8 cellular contexts compared by ENCODE assay signal in genomic region chr3:18445421-18446066, GRCh38. TPM values are rescaled to one million over a fixed set of nuclear protein-coding genes. Genes with fewer than 3 reads are reported as not detected.
DNase-seq lines count a peak whose midpoint lies in the region; ATAC-seq and TF ChIP-seq lines count a peak whose summit lies in the region.

No MANE protein-coding gene starts in this region.

- intact Hi-C loops in PC-9 (cut with micrococcal nuclease; ENCODE audit: unreplicated experiment) = loop anchor here (2.0 kb wide), 1 partner anchor 313 kb away; no protein-coding TSS in a partner anchor

- peak overlapping the region; percentile 87 to 97 (median 95) for H3K4me3 Mint-ChIP-seq in CD8-positive, alpha-beta memory T cell
- peak overlapping the region; percentile 90 for H3K4me3 Mint-ChIP-seq in GM23338

- no peaks in the 10 kb centered on the region for H3K27me3 ChIP-seq in CD8-positive, alpha-beta memory T cell (ENCODE audit: insufficient read depth, low read length, poor library complexity, severe bottlenecking)
- peaks cover 29% of the 10 kb centered on the region for H3K27me3 ChIP-seq in GM23338 (ENCODE audit: insufficient read depth)
- no peaks in the 10 kb centered on the region for H3K27me3 ChIP-seq in PC-9 (ENCODE audit: insufficient read depth, low read depth)

- peak; percentile 55 to 95 (median 89) for DNase-seq in CD8-positive, alpha-beta memory T cell
- DNase-seq in GM23338 (ENCODE audit: low spot score) (peak; percentile 45), PC-9 (no peak), activated gamma-delta T cell treated with Interleukin-2 at 50 U/mL for 16 hours (peak; percentile 85), glomerular visceral epithelial cell (ENCODE audit: extremely low spot score) (no peak)
- DNase-seq in stimulated activated CD4-positive, alpha-beta T cell treated with anti-CD3 and anti-CD28 coated beads, Interleukin-15, amount 100 ng/mL, for 48 hours (ENCODE audit: low read depth in 2 of 2) = peak; percentile 71 to 73

- H3K79me2 ChIP-seq in GM23338 (replicated peaks; ENCODE audit: insufficient read depth) (peaks cover 48% of the 10 kb centered on the region), PC-9 (ENCODE audit: low read depth) (no peaks in the 10 kb centered on the region)

- peak overlapping the region; percentile 75 for H3K4me3 ChIP-seq in CD8-positive, alpha-beta memory T cell (ENCODE audit: low read length)
- H3K4me3 ChIP-seq in GM23338 = peak overlapping the region; percentile 75
- H3K4me3 ChIP-seq in PC-9 = peak overlapping the region; percentile 58
- H3K4me3 ChIP-seq in iPS-18c (ENCODE audit: insufficient read depth, low read depth, low read length) = peak overlapping the region; percentile 69

- H3K9me3 Mint-ChIP-seq in CD8-positive, alpha-beta memory T cell = peaks cover 11 to 19% (median 16%) of the 10 kb centered on the region in 5 donors
- H3K9me3 Mint-ChIP-seq in GM23338 = peaks cover 10% of the 10 kb centered on the region

- H3K4me2 ChIP-seq in GM23338 (peak overlapping the region; percentile 55), PC-9 (peak overlapping the region; percentile 82)

- H3K4me1 ChIP-seq in CD8-positive, alpha-beta memory T cell (ENCODE audit: insufficient read depth, low read length) = peaks cover 20% of the 10 kb centered on the region
- peaks cover 20% of the 10 kb centered on the region for H3K4me1 ChIP-seq in GM23338 (ENCODE audit: insufficient read depth)
- peaks cover 20% of the 10 kb centered on the region for H3K4me1 ChIP-seq in PC-9 (replicated peaks; ENCODE audit: insufficient read depth)

- H3K36me3 Mint-ChIP-seq in CD8-positive, alpha-beta memory T cell = peaks cover 2 to 38% (median 21%) of the 10 kb centered on the region in 3 donors
- peaks cover 26% of the 10 kb centered on the region for H3K36me3 Mint-ChIP-seq in GM23338 (ENCODE audit: low read depth)

- no peaks in the 10 kb centered on the region for H3K36me3 ChIP-seq in CD8-positive, alpha-beta memory T cell (ENCODE audit: insufficient read depth, low read length)
- H3K36me3 ChIP-seq in GM23338 (ENCODE audit: insufficient read depth) = no peaks in the 10 kb centered on the region
- no peaks in the 10 kb centered on the region for H3K36me3 ChIP-seq in PC-9 (ENCODE audit: low read depth)

- H3K9me3 ChIP-seq in CD8-positive, alpha-beta memory T cell (ENCODE audit: low read length) = peaks cover 7% of the 10 kb centered on the region
- no peaks in the 10 kb centered on the region for H3K9me3 ChIP-seq in PC-9 (ENCODE audit: insufficient read depth, low read depth)
- H3K9me3 ChIP-seq in iPS-18c (ENCODE audit: control insufficient read depth, insufficient read depth, low read length) = no peaks in the 10 kb centered on the region

- peaks cover 4% of the 10 kb centered on the region; the same call in 1 of the 2 replicates for H3F3A ChIP-seq in GM23338 (replicated peaks; ENCODE audit: low read depth)
- no peaks in the 10 kb centered on the region for H3F3A ChIP-seq in PC-9 (ENCODE audit: insufficient read depth, low read depth)

- TSS peak; percentile 45 for BruUV-seq in PC-9 (replicated peaks; lab: Mats Ljungman, UMichigan)

- CTCF ChIA-PET in CD8-positive, alpha-beta memory T cell (lab: Charles Lee) = interaction anchor here (0.6 to 2.3 kb wide), 8 partner anchors 9 to 344 kb away, joined by 3 to 8 read pairs (median 4); no protein-coding TSS in a partner anchor
- CTCF ChIA-PET in PC-9 (lab: Charles Lee) = no interaction called here

- POLR2A ChIA-PET in CD8-positive, alpha-beta memory T cell (lab: Charles Lee) = interaction anchor here (0.6 to 1.4 kb wide), 7 partner anchors 10 to 312 kb away, joined by 3 to 14 read pairs (median 4); partner anchors contain the start of gene SATB1
- POLR2A ChIA-PET in PC-9 (lab: Charles Lee; ENCODE audit: unreplicated experiment) = no interaction called here

- TF ChIP-seq CTCF in GM23338 (conservative IDR thresholded peaks at IDR 0.05; ENCODE audit: low read depth in 2 of 2) (no peak), PC-9 (conservative IDR thresholded peaks at IDR 0.05) (no peak; the same call in 1 of the 2 replicates)

- peak overlapping the region; percentile 82 to 99 (median 94) for H3K27ac Mint-ChIP-seq in CD8-positive, alpha-beta memory T cell
- peak overlapping the region; percentile 87 for H3K27ac Mint-ChIP-seq in GM23338

- H2AFZ ChIP-seq in GM23338 (peak overlapping the region; percentile 90), PC-9 (peak overlapping the region; percentile 74; the same call in 1 of the 2 replicates)

- H3K4me1 Mint-ChIP-seq in CD8-positive, alpha-beta memory T cell = peaks cover 37 to 53% (median 51%) of the 10 kb centered on the region in 3 donors
- H3K4me1 Mint-ChIP-seq in GM23338 = peaks cover 27% of the 10 kb centered on the region

- H3K9me2 ChIP-seq in GM23338 (ENCODE audit: insufficient read depth) (no peaks in the 10 kb centered on the region), PC-9 (ENCODE audit: insufficient read depth) (no peaks in the 10 kb centered on the region)

- peak overlapping the region; percentile 27 for H3K27ac ChIP-seq in CD8-positive, alpha-beta memory T cell (ENCODE audit: low read depth, low read length)
- H3K27ac ChIP-seq in GM23338 (ENCODE audit: low read depth) = no peak overlapping the region
- H3K27ac ChIP-seq in PC-9 = no peak overlapping the region

- ATAC-seq in GM23338 (peak; percentile 15), HG03039 (IDR thresholded peaks at IDR 0.05; ENCODE audit: unreplicated experiment) (no peak)

- H4K20me1 ChIP-seq in GM23338 (replicated peaks; ENCODE audit: insufficient read depth) = 0 out of 2 replicates have a peak, but pooled peaks cover 5% of the 10 kb centered on the region
- H4K20me1 ChIP-seq in PC-9 (ENCODE audit: insufficient read depth) = no peaks in the 10 kb centered on the region

- peaks cover 0 to 2% of the 10 kb centered on the region in 2 donors for H3K27me3 Mint-ChIP-seq in CD8-positive, alpha-beta memory T cell
- peaks cover 16% of the 10 kb centered on the region for H3K27me3 Mint-ChIP-seq in GM23338 (ENCODE audit: insufficient read depth, low read depth, poor library complexity)

TF ChIP-seq in GM23338, 12 proteins besides CTCF, POLR2A, EP300 and RAD21:
- TF ChIP-seq REST (IDR thresholded peaks at IDR 0.05; ENCODE audit: unreplicated experiment) (no peak), ZNF331 (CRISPR knock-in tag; IDR thresholded peaks at IDR 0.05; ENCODE audit: low read depth) (no peak), NANOG (IDR thresholded peaks at IDR 0.05; ENCODE audit: borderline replicate concordance) (no peak), STAT1 (IDR thresholded peaks at IDR 0.05; ENCODE audit: unreplicated experiment) (no peak)
TF ChIP-seq in GM23338: peak in this region for 0.

RNA-seq across cellular contexts. Expression of gene SATB1, which starts 20.4 kb away (rescaled TPM):
- total RNA-seq in CD8-positive, alpha-beta memory T cell = 100 to 1,000 TPM; 158 to 163 TPM
- polyA plus RNA-seq in CD8-positive, alpha-beta memory T cell = 89.6 TPM
- 26.8 and 28.9 TPM in 2 replicates for total RNA-seq in GM23338 (2014; rRNA removed; shearing (Covaris generic))
- 17.0 and 17.4 TPM in 2 replicates for polyA plus RNA-seq in GM23338 (2016; fragmentation: Nextera tagmentation; extraction: Ambion mirVana)
- total RNA-seq in PC-9 (2021) = 25.4 and 28.7 TPM in 2 replicates

Comparison
In these comparisons a context has a peak if more than half of its experiments do, and no peak if none do; other contexts are left out.
1. DNase-seq: peak in CD8-positive, alpha-beta memory T cell (5 of 5), GM23338 (single experiment), activated gamma-delta T cell treated with Interleukin-2 at 50 U/mL for 16 hours (single experiment) and stimulated activated CD4-positive, alpha-beta T cell treated with anti-CD3 and anti-CD28 coated beads, Interleukin-15, amount 100 ng/mL, for 48 hours (2 of 2); none in PC-9 (0 of 2) and glomerular visceral epithelial cell (single experiment).
2. Peak in every context shown above with its lines, with median percentiles within 50 percentile points of each other: H3K4me3 ChIP-seq.